ENCODE assay signal across 1 cellular context in the genomic region with DNA sequence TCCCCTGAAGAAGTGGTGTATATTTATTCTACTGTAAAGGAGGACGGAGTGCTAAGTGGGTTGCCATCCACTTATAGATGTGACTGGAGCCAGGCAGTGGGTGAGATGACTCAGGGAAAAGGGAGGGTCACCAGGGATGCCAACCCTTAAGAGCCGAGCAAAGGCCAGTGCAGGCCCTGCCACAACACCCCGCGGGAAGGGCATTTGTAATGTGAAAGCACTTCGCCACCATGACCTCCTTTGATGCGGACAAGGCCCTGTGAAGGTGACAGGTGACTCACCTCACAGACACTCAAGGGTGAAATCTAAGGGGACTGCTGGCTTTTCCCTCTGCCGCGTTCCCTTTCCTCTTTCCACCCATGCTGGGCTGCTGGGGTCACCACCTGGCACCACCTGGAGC.
TF ChIP-seq lines count a peak whose summit lies in the region.

No MANE protein-coding gene starts in this region.

TF ChIP-seq in GM12878, 131 proteins besides CTCF, POLR2A, EP300 and RAD21:
- TF ChIP-seq PAX5 (IDR thresholded peaks at IDR 0.05; ENCODE audit: borderline replicate concordance, low read depth, low read length) (no peak), NR2F1 (conservative IDR thresholded peaks at IDR 0.05) (peak; percentile 41; the same call in 1 of the 2 replicates)
